ENCODE assay signal across 32 cellular contexts in genomic region chr19:53285087-53285486, GRCh38. TPM values are rescaled to one million over a fixed set of nuclear protein-coding genes. Genes with fewer than 3 reads are reported as not detected.
"Had no signal": no experiment of that assay in that cellular context is flagged by ENCODE, and none has a peak within 500 bp of the region (broad histone marks: within the 10 kb centered on the region; RNA-seq: fewer than 3 reads in every experiment).

No MANE protein-coding gene starts in this region.

- H3K27ac Mint-ChIP-seq: stimulated activated effector memory CD8-positive, alpha-beta T cell treated with anti-CD3 and anti-CD28 coated beads, Interleukin-12 subunit alpha, Interleukin-12 subunit beta, amount 100 ng/mL, for 72 hours; stimulated activated memory B cell treated with anti-CD40 and anti-IgM and Interleukin-4, amounts not matched to agents 10 μg/mL and 1 μg/mL and 100 μg/mL, for 72 hours; stimulated activated naive B cell treated with anti-CD40 and anti-IgM and Interleukin-4, amounts not matched to agents 10 μg/mL and 1 μg/mL and 100 μg/mL, for 72 hours; stimulated activated naive CD8-positive, alpha-beta T cell treated with anti-CD3 and anti-CD28 coated beads, Interleukin-15, amount 100 ng/mL, for 72 hours; stimulated activated naive CD8-positive, alpha-beta T cell treated with anti-CD3 and anti-CD28 coated beads, Interleukin-15, Interleukin-2, amounts not matched to agents 100 ng/mL and 50 ng/mL, for 24 hours; type B pancreatic cell had no signal

- ATAC-seq: stimulated activated effector memory CD8-positive, alpha-beta T cell treated with anti-CD3 and anti-CD28 coated beads, Interleukin-12 subunit alpha, Interleukin-12 subunit beta, amount 100 ng/mL, for 72 hours; stimulated activated memory B cell treated with anti-CD40 and anti-IgM and Interleukin-4, amounts not matched to agents 10 μg/mL and 1 μg/mL and 100 μg/mL, for 72 hours; stimulated activated naive B cell treated with anti-CD40 and anti-IgM and Interleukin-4, amounts not matched to agents 10 μg/mL and 1 μg/mL and 100 μg/mL, for 72 hours; stimulated activated naive CD8-positive, alpha-beta T cell treated with anti-CD3 and anti-CD28 coated beads, Interleukin-15, amount 100 ng/mL, for 72 hours; stimulated activated naive CD8-positive, alpha-beta T cell treated with anti-CD3 and anti-CD28 coated beads, Interleukin-15, Interleukin-2, amounts not matched to agents 100 U/mL and 50 U/mL, for 24 hours; upper lobe of right lung had no signal

- H3K4me1 ChIP-seq: stomach, suprapubic skin, testis, thyroid gland, tibial artery, tibial nerve, transverse colon, upper lobe of left lung, upper lobe of right lung, uterus, vagina had no signal

- H3K27me3 ChIP-seq: suprapubic skin, testis, thyroid gland, tibial artery, tibial nerve, transverse colon, upper lobe of left lung, upper lobe of right lung, uterus, vagina had no signal

- H3K36me3 Mint-ChIP-seq: stimulated activated effector memory CD8-positive, alpha-beta T cell treated with anti-CD3 and anti-CD28 coated beads, Interleukin-12 subunit alpha, Interleukin-12 subunit beta, amount 100 ng/mL, for 72 hours; stimulated activated memory B cell treated with anti-CD40 and anti-IgM and Interleukin-4, amounts not matched to agents 10 μg/mL and 1 μg/mL and 100 μg/mL, for 72 hours; stimulated activated naive B cell treated with anti-CD40 and anti-IgM and Interleukin-4, amounts not matched to agents 10 μg/mL and 1 μg/mL and 100 μg/mL, for 72 hours; type B pancreatic cell had no signal

- H3K4me1 Mint-ChIP-seq: stimulated activated effector memory CD8-positive, alpha-beta T cell treated with anti-CD3 and anti-CD28 coated beads, Interleukin-12 subunit alpha, Interleukin-12 subunit beta, amount 100 ng/mL, for 72 hours; stimulated activated memory B cell treated with anti-CD40 and anti-IgM and Interleukin-4, amounts not matched to agents 10 μg/mL and 1 μg/mL and 100 μg/mL, for 72 hours; stimulated activated naive B cell treated with anti-CD40 and anti-IgM and Interleukin-4, amounts not matched to agents 10 μg/mL and 1 μg/mL and 100 μg/mL, for 72 hours; stimulated activated naive CD8-positive, alpha-beta T cell treated with anti-CD3 and anti-CD28 coated beads, Interleukin-15, amount 100 ng/mL, for 72 hours had no signal

- DNase-seq: stimulated activated CD4-positive, alpha-beta T cell treated with anti-CD3 and anti-CD28 coated beads, Interleukin-2, amount 100 ng/mL, for 48 hours; stimulated activated CD4-positive, alpha-beta T cell treated with anti-CD3 and anti-CD28 coated beads, Interleukin-4, amount 100 ng/mL, for 1 hour; stimulated activated CD4-positive, alpha-beta T cell treated with anti-CD3 and anti-CD28 coated beads, Interleukin-4, amount 100 ng/mL, for 24 hours; stimulated activated CD4-positive, alpha-beta T cell treated with anti-CD3 and anti-CD28 coated beads, Interleukin-4, amount 100 ng/mL, for 4 hours; stimulated activated CD8-positive, alpha-beta memory T cell treated with anti-CD3 and anti-CD28 coated beads, Interleukin-4, amount 100 ng/mL, for 48 hours; stimulated activated naive B cell treated with anti-CD40 and anti-IgM and Interleukin-4, amounts not matched to agents 10 μg/mL and 1 μg/mL and 100 μg/mL, for 72 hours; stimulated activated naive CD4-positive, alpha-beta T cell; stimulated activated naive CD4-positive, alpha-beta T cell treated with Interleukin-2 at 50 U/mL for 16 hours; stimulated activated naive CD8-positive, alpha-beta T cell treated with anti-CD3 and anti-CD28 coated beads, Interleukin-15, amount 100 ng/mL, for 72 hours; stimulated activated naive CD8-positive, alpha-beta T cell treated with anti-CD3 and anti-CD28 coated beads, Interleukin-15, Interleukin-2, amounts not matched to agents 100 U/mL and 50 U/mL, for 24 hours; stomach; substantia nigra; testis; thyroid gland; tibial artery; transverse colon; trophoblast cell; upper lobe of left lung; upper lobe of right lung; uterus had no signal

- H3K27me3 Mint-ChIP-seq: stimulated activated memory B cell treated with anti-CD40 and anti-IgM and Interleukin-4, amounts not matched to agents 10 μg/mL and 1 μg/mL and 100 μg/mL, for 72 hours; stimulated activated naive CD8-positive, alpha-beta T cell treated with anti-CD3 and anti-CD28 coated beads, Interleukin-15, amount 100 ng/mL, for 72 hours; stimulated activated naive CD8-positive, alpha-beta T cell treated with anti-CD3 and anti-CD28 coated beads, Interleukin-15, Interleukin-2, amounts not matched to agents 100 ng/mL and 50 ng/mL, for 24 hours had no signal

- H3K4me3 Mint-ChIP-seq: stimulated activated effector memory CD8-positive, alpha-beta T cell treated with anti-CD3 and anti-CD28 coated beads, Interleukin-12 subunit alpha, Interleukin-12 subunit beta, amount 100 ng/mL, for 72 hours; stimulated activated memory B cell treated with anti-CD40 and anti-IgM and Interleukin-4, amounts not matched to agents 10 μg/mL and 1 μg/mL and 100 μg/mL, for 72 hours; stimulated activated naive B cell treated with anti-CD40 and anti-IgM and Interleukin-4, amounts not matched to agents 10 μg/mL and 1 μg/mL and 100 μg/mL, for 72 hours; stimulated activated naive CD8-positive, alpha-beta T cell treated with anti-CD3 and anti-CD28 coated beads, Interleukin-15, amount 100 ng/mL, for 72 hours; stimulated activated naive CD8-positive, alpha-beta T cell treated with anti-CD3 and anti-CD28 coated beads, Interleukin-15, Interleukin-2, amounts not matched to agents 100 ng/mL and 50 ng/mL, for 24 hours; type B pancreatic cell had no signal

- H3K36me3 ChIP-seq: stomach, suprapubic skin, thoracic aorta, thyroid gland, tibial artery, tibial nerve, transverse colon, upper lobe of left lung, upper lobe of right lung, uterus, vagina had no signal

- H3K9me3 Mint-ChIP-seq: type B pancreatic cell had no signal

- H3K9me3 ChIP-seq: testis, thoracic aorta, thyroid gland, tibial artery, upper lobe of left lung, upper lobe of right lung, uterus, vagina had no signal

- H3K4me3 ChIP-seq: stomach, suprapubic skin, testis, thoracic aorta, thyroid gland, tibial artery, tibial nerve, transverse colon, upper lobe of left lung, upper lobe of right lung, uterus, vagina had no signal

- H3K27ac ChIP-seq: stomach, suprapubic skin, testis, thoracic aorta, thyroid gland, tibial artery, tibial nerve, transverse colon, upper lobe of left lung, upper lobe of right lung, uterus, vagina had no signal

RNA-seq across cellular contexts. Expression of gene VN1R4, which starts 17.6 kb away (rescaled TPM):
- total RNA-seq: stomach, subcutaneous adipose tissue, suprapubic skin, temporal lobe, thoracic aorta, thyroid gland, tibial nerve, transverse colon, upper lobe of left lung, upper lobe of right lung, ureter, urinary bladder, uterus, vagina had no signal

RNA-seq across cellular contexts. Expression of gene VN1R2, which starts 27.0 kb away (rescaled TPM):
- total RNA-seq: stomach, subcutaneous adipose tissue, suprapubic skin, temporal lobe, thoracic aorta, thyroid gland, tibial nerve, transverse colon, upper lobe of left lung, upper lobe of right lung, ureter, urinary bladder, uterus, vagina had no signal
